Comparison of ENCODE assay signal across 11 cellular contexts in genomic region chr10:48493083-48493871, GRCh38.
A peak's percentile ranks its signal among the peaks of the same experiment; 100 is the strongest.
DNase-seq lines count a peak whose midpoint lies in the region; ATAC-seq and TF ChIP-seq lines count a peak whose summit lies in the region.
"Had no signal": no experiment of that assay in that cellular context is flagged by ENCODE, and none has a peak within 500 bp of the region (broad histone marks: within the 10 kb centered on the region; RNA-seq: fewer than 3 reads in every experiment).

No MANE protein-coding gene starts in this region.

- intact Hi-C loops in heart right ventricle (cut with DNase I): no loop called here

- H3K4me1 ChIP-seq in BLaER1 treated with 17β-estradiol and CSF1 and Interleukin-3, amounts not matched to agents 10 nM and 100 nM: peaks cover 18 to 46% (median 29%) of the 10 kb centered on the region in 10 experiments
- peaks cover 17 to 20% of the 10 kb centered on the region in 2 experiments; a peak in 2 of 4 replicates for H3K4me1 ChIP-seq in SK-N-SH (ENCODE audit: control insufficient read depth in 1 of 2, insufficient read depth in 2 of 2, low read depth in 1 of 2, low read length in 1 of 2)
- H3K4me1 ChIP-seq in heart right ventricle: peaks cover 0 to 17% (median 3%) of the 10 kb centered on the region in 9 donors
- no peaks in the 10 kb centered on the region for H3K4me1 ChIP-seq in Karpas-422 (ENCODE audit: low read length)
- H3K4me1 ChIP-seq: psoas muscle had no signal

- H3K27me3 Mint-ChIP-seq in T-helper 2 cell treated with Interferon-gamma antibody and Interleukin-4, amounts not matched to agents 5 μg/mL and 100 μg/mL, for 36 hours (ENCODE audit: low read depth): peaks cover under 1% of the 10 kb centered on the region

- H3K27ac ChIP-seq in BLaER1 treated with 17β-estradiol and CSF1 and Interleukin-3, amounts not matched to agents 10 nM and 100 nM: no peak overlapping the region
- H3K27ac ChIP-seq in HL-60 (replicated peaks): peak overlapping the region; percentile 25
- H3K27ac ChIP-seq in SK-N-SH (ENCODE audit: low read depth in 2 of 2, low read length in 1 of 2): no peak overlapping the region
- H3K27ac ChIP-seq in heart right ventricle: no peak overlapping the region
- H3K27ac ChIP-seq in Karpas-422 (ENCODE audit: low read length): no peak overlapping the region
- H3K27ac ChIP-seq: KMS-11, psoas muscle had no signal

- H3K27ac Mint-ChIP-seq in T-helper 2 cell treated with Interferon-gamma antibody and Interleukin-4, amounts not matched to agents 5 μg/mL and 100 μg/mL, for 36 hours: no peak overlapping the region
- H3K27ac Mint-ChIP-seq: immature natural killer cell had no signal

- no peak overlapping the region for H2AFZ ChIP-seq in SK-N-SH (ENCODE audit: low read depth)
- H2AFZ ChIP-seq in Karpas-422 (ENCODE audit: low read length): no peak overlapping the region

- POLR2A ChIA-PET in SK-N-SH (lab: Yijun Ruan, JAX): no interaction called here

- TF ChIP-seq RAD21 in SK-N-SH (IDR thresholded peaks at IDR 0.05; ENCODE audit: low read length): no peak

- 97% methylated on average over 9 of the region's 16 CpGs for WGBS in SK-N-SH (ENCODE audit: low lambda C conversion rate)
- WGBS in heart right ventricle, 2 donors: 78 to 81% methylated on average over 16 of the region's 16 CpGs

- DNase-seq in HL-60 (ENCODE audit: low read depth in 1 of 2, low spot score in 1 of 2) (peak in 1 of 2 experiments; percentile 85), SK-N-SH (peak; percentile 73), heart right ventricle (no peak), Karpas-422 (no peak), NCI-H2227 treated with DMSO at 0.1 percent for 48 hours (lab: John Stamatoyannopoulos, UW) (no peak)
- DNase-seq in activated T-cell treated with anti-CD3 and anti-CD28 coated beads, Interleukin-2, amount 50 U/mL, for 48 hours: no peak
- DNase-seq in T-helper 2 cell treated with Interferon-gamma antibody and Interleukin-4, amounts not matched to agents 5 μg/mL and 100 μg/mL, for 36 hours (ENCODE audit: low spot score): no peak

- no peaks in the 10 kb centered on the region for H3K9me2 ChIP-seq in SK-N-SH
- H3K9me2 ChIP-seq in Karpas-422 (replicated peaks; ENCODE audit: insufficient read depth, low read length): no peaks in the 10 kb centered on the region

- H3K9me3 Mint-ChIP-seq in T-helper 2 cell treated with Interferon-gamma antibody and Interleukin-4, amounts not matched to agents 5 μg/mL and 100 μg/mL, for 36 hours: no peaks in the 10 kb centered on the region
- H3K9me3 Mint-ChIP-seq: immature natural killer cell had no signal

- TF ChIP-seq CTCF in HL-60 (IDR thresholded peaks at IDR 0.05; ENCODE audit: insufficient read depth, low read length) (no peak), SK-N-SH (IDR thresholded peaks at IDR 0.05) (no peak), heart right ventricle (IDR thresholded peaks at IDR 0.05) (no peak)

- H3K79me2 ChIP-seq in SK-N-SH (ENCODE audit: insufficient read depth) (peaks cover 76% of the 10 kb centered on the region), Karpas-422 (ENCODE audit: low read length) (no peaks in the 10 kb centered on the region)

- H3K27me3 ChIP-seq in BLaER1 treated with 17β-estradiol and CSF1 and Interleukin-3, amounts not matched to agents 10 nM and 100 nM: no peaks in the 10 kb centered on the region
- H3K27me3 ChIP-seq in HL-60 (ENCODE audit: insufficient read depth, poor library complexity, severe bottlenecking): no peaks in the 10 kb centered on the region
- no peaks in the 10 kb centered on the region for H3K27me3 ChIP-seq in SK-N-SH (ENCODE audit: insufficient read depth)
- no peaks in the 10 kb centered on the region for H3K27me3 ChIP-seq in heart right ventricle
- no peaks in the 10 kb centered on the region for H3K27me3 ChIP-seq in Karpas-422 (ENCODE audit: low read length)

- no peak overlapping the region for H3K4me3 ChIP-seq in BLaER1 treated with 17β-estradiol and CSF1 and Interleukin-3, amounts not matched to agents 10 nM and 100 nM
- H3K4me3 ChIP-seq in HL-60 (replicated peaks; ENCODE audit: insufficient read depth, low read length) (no peak overlapping the region), SK-N-SH (ENCODE audit: low read depth in 2 of 2, low read length in 1 of 2) (no peak overlapping the region), heart right ventricle (no peak overlapping the region), Karpas-422 (ENCODE audit: low read length) (no peak overlapping the region)
- H3K4me3 ChIP-seq: psoas muscle had no signal

- H3F3A ChIP-seq in SK-N-SH (replicated peaks; ENCODE audit: insufficient read depth): peaks cover 4% of the 10 kb centered on the region

- peaks cover 11% of the 10 kb centered on the region for H3K4me1 Mint-ChIP-seq in T-helper 2 cell treated with Interferon-gamma antibody and Interleukin-4, amounts not matched to agents 5 μg/mL and 100 μg/mL, for 36 hours (ENCODE audit: low read depth)

- H3K4me3 Mint-ChIP-seq in T-helper 2 cell treated with Interferon-gamma antibody and Interleukin-4, amounts not matched to agents 5 μg/mL and 100 μg/mL, for 36 hours: no peak overlapping the region
- H3K4me3 Mint-ChIP-seq: immature natural killer cell had no signal

- H3K9ac ChIP-seq in BLaER1 treated with 17β-estradiol and CSF1 and Interleukin-3, amounts not matched to agents 10 nM and 100 nM: no peak overlapping the region
- H3K9ac ChIP-seq in SK-N-SH (no peak overlapping the region), Karpas-422 (ENCODE audit: low read length) (no peak overlapping the region)
- H3K9ac ChIP-seq: KMS-11 had no signal

- ATAC-seq in heart right ventricle: peak in 5 of 8 donors; percentile 23 to 72 (median 45)
- ATAC-seq: psoas muscle had no signal

- TF ChIP-seq EP300 in SK-N-SH (IDR thresholded peaks at IDR 0.05; ENCODE audit: borderline replicate concordance in 1 of 2, low read depth in 1 of 2, low read length in 1 of 2): peak in 1 of 2 experiments; percentile 12; a peak in 1 of 4 replicates

- no peaks in the 10 kb centered on the region; a peak in 1 of 22 replicates for H3K36me3 ChIP-seq in BLaER1 treated with 17β-estradiol and CSF1 and Interleukin-3, amounts not matched to agents 10 nM and 100 nM
- no peaks in the 10 kb centered on the region for H3K36me3 ChIP-seq in SK-N-SH (replicated peaks in 1 of 2; ENCODE audit: control insufficient read depth in 1 of 2, insufficient read depth in 2 of 2, low read length in 1 of 2)
- no peaks in the 10 kb centered on the region for H3K36me3 ChIP-seq in heart right ventricle
- no peaks in the 10 kb centered on the region for H3K36me3 ChIP-seq in Karpas-422 (ENCODE audit: insufficient read depth, low read length)

- H3K36me3 Mint-ChIP-seq in T-helper 2 cell treated with Interferon-gamma antibody and Interleukin-4, amounts not matched to agents 5 μg/mL and 100 μg/mL, for 36 hours (ENCODE audit: low read depth): no peaks in the 10 kb centered on the region
- H3K36me3 Mint-ChIP-seq: immature natural killer cell had no signal

- H3K4me2 ChIP-seq in BLaER1 treated with 17β-estradiol and CSF1 and Interleukin-3, amounts not matched to agents 10 nM and 100 nM: peak overlapping the region; percentile 45 to 76 (median 62)
- no peak overlapping the region for H3K4me2 ChIP-seq in SK-N-SH
- no peak overlapping the region for H3K4me2 ChIP-seq in Karpas-422 (ENCODE audit: low read depth, low read length, poor library complexity, severe bottlenecking)
- H3K4me2 ChIP-seq: KMS-11 had no signal

- no peaks in the 10 kb centered on the region for H3K9me3 ChIP-seq in BLaER1 treated with 17β-estradiol and CSF1 and Interleukin-3, amounts not matched to agents 10 nM and 100 nM (replicated peaks in 1 of 11)
- no peaks in the 10 kb centered on the region for H3K9me3 ChIP-seq in SK-N-SH
- H3K9me3 ChIP-seq in heart right ventricle: no peaks in the 10 kb centered on the region
- H3K9me3 ChIP-seq in Karpas-422 (ENCODE audit: low read length): no peaks in the 10 kb centered on the region
- H3K9me3 ChIP-seq: psoas muscle had no signal

- H4K20me1 ChIP-seq in BLaER1 treated with 17β-estradiol and CSF1 and Interleukin-3, amounts not matched to agents 10 nM and 100 nM: peaks cover 0 to 57% (median 0%) of the 10 kb centered on the region in 11 experiments; a peak in 5 of 22 replicates
- peaks cover 31% of the 10 kb centered on the region for H4K20me1 ChIP-seq in SK-N-SH (ENCODE audit: insufficient read depth)
- no peaks in the 10 kb centered on the region for H4K20me1 ChIP-seq in Karpas-422 (ENCODE audit: insufficient read depth, low read depth, low read length)

- CTCF ChIA-PET in SK-N-SH (lab: Yijun Ruan, JAX): interaction anchor here (2.0 kb wide), 1 partner anchor 163 kb away, joined by 7 read pairs; no protein-coding TSS in a partner anchor

TF ChIP-seq in SK-N-SH, 30 proteins besides CTCF, POLR2A, EP300 and RAD21:
- TF ChIP-seq FOXM1 (IDR thresholded peaks at IDR 0.05; ENCODE audit: low read depth) (no peak), MXI1 (IDR thresholded peaks at IDR 0.05; ENCODE audit: low read depth, low read length) (0 out of 2 replicates have a peak, but pooled peaks have one; percentile 19), YY1 (IDR thresholded peaks at IDR 0.05; ENCODE audit: low read depth) (no peak), RCOR1 (IDR thresholded peaks at IDR 0.05; ENCODE audit: low read length) (peak; percentile 38; the same call in 1 of the 2 replicates)
TF ChIP-seq in SK-N-SH: peak in this region for 2.

Comparison
In these comparisons a context has a peak if more than half of its experiments do, and no peak if none do; other contexts are left out.
1. H3K4me2 ChIP-seq: peak in BLaER1 treated with 17β-estradiol and CSF1 and Interleukin-3, amounts not matched to agents 10 nM and 100 nM (11 of 11); none in SK-N-SH (single experiment) and Karpas-422 (single experiment).